Comparison of ENCODE assay signal across 21 cellular contexts in genomic region chr2:46013726-46014125, GRCh38.
"Had no signal": no experiment of that assay in that cellular context is flagged by ENCODE, and none has a peak within 500 bp of the region (broad histone marks: within the 10 kb centered on the region; RNA-seq: fewer than 3 reads in every experiment).

No MANE protein-coding gene starts in this region.

- H3K4me1 ChIP-seq: pancreas, psoas muscle had no signal

- H3K9me3 ChIP-seq: heart left ventricle, pancreas, psoas muscle, spleen, thoracic aorta, transverse colon had no signal

- H3K4me3 ChIP-seq: coronary artery, heart left ventricle, pancreas, psoas muscle, spleen, thoracic aorta, transverse colon had no signal

- ATAC-seq: esophagus mucosa; heart left ventricle; naive thymus-derived CD4-positive, alpha-beta T cell; pancreas; psoas muscle; sciatic nerve; stimulated activated naive B cell treated with anti-CD40 and anti-IgM and Interleukin-4, amounts not matched to agents 10 μg/mL and 1 μg/mL and 100 μg/mL, for 72 hours; stimulated activated naive CD8-positive, alpha-beta T cell treated with anti-CD3 and anti-CD28 coated beads, Interleukin-15, amount 100 ng/mL, for 72 hours had no signal

- DNase-seq: effector CD4-positive, alpha-beta T cell; heart left ventricle; hippocampal formation; kidney glomerular epithelial cell; naive thymus-derived CD4-positive, alpha-beta T cell; pancreas; psoas muscle; retina; spleen; stimulated activated CD4-positive, alpha-beta T cell treated with anti-CD3 and anti-CD28 coated beads, Interleukin-15, amount 100 ng/mL, for 24 hours; stimulated activated CD4-positive, alpha-beta T cell treated with anti-CD3 and anti-CD28 coated beads, Interleukin-1b, Interleukin-23, amount 100 ng/mL, for 48 hours; stimulated activated CD4-positive, alpha-beta T cell treated with anti-CD3 and anti-CD28 coated beads, Interleukin-4, amount 100 ng/mL, for 24 hours; stimulated activated naive B cell treated with anti-CD40 and anti-IgM and Interleukin-4, amounts not matched to agents 10 μg/mL and 1 μg/mL and 100 μg/mL, for 72 hours; stimulated activated naive CD8-positive, alpha-beta T cell treated with anti-CD3 and anti-CD28 coated beads, Interleukin-15, amount 100 ng/mL, for 72 hours; substantia nigra; transverse colon had no signal

- H3K36me3 ChIP-seq: pancreas, thoracic aorta, transverse colon had no signal

- FAIRE-seq: frontal cortex, pancreas had no signal

- H3K27me3 ChIP-seq: heart left ventricle, pancreas, spleen, transverse colon had no signal

- H3K27ac ChIP-seq: coronary artery, pancreas, psoas muscle, thoracic aorta, transverse colon had no signal
